8 cellular contexts compared by ENCODE assay signal in the genomic region with DNA sequence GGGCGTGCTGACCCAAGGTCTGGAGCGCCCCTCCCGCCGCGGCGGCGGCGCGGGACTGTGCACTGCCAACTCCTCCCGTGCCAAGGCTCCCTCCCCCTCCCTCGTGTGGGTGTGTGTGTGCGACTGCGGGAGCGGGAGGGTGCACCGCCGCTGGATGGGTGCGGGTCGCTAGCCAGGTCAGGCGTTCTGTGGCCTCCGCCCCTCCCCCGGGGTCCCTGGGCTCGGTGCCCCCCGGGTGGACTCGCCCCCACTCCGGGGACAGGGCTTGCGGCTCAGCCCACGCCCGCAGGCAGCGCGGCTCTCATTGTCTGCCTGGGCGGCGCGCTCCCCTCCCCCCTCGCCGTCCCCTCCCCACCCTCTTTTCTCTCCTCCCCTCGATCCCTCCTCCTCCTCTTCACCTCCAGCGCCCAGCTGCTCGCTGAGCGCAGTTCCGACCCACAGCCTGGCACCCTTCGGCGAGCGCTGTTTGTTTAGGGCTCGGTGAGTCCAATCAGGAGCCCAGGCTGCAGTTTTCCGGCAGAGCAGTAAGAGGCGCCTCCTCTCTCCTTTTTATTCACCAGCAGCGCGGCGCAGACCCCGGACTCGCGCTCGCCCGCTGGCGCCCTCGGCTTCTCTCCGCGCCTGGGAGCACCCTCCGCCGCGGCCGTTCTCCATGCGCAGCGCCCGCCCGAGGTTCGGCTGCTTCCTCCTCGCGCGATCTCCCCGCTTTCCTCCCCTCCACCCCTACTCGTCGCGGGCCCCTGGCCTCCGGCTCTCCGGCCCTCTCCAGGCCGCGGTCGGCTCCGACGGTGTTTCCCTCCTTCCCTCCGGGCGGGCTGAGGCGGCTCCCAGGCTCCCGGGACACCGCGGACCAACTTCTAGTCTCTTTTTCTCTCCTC. TPM values are rescaled to one million over a fixed set of nuclear protein-coding genes. Genes with fewer than 3 reads are reported as not detected.
DNase-seq lines count a peak whose midpoint lies in the region; ATAC-seq and TF ChIP-seq lines count a peak whose summit lies in the region.

A gene (plus strand): TSS at position 579 of the 878 bp plus-strand sequence. CDS start 1,556 bp downstream, outside the sequence.

- DNase-seq in DMS153 treated with DMSO at 0.1 percent for 48 hours (lab: John Stamatoyannopoulos, UW; ENCODE audit: unreplicated experiment), result peak; percentile 88
- DNase-seq in NCI-H748 (lab: John Stamatoyannopoulos, UW; ENCODE audit: unreplicated experiment), result peak; percentile 86
- no peak for DNase-seq in activated T-helper 2 cell treated with anti-CD3 and anti-CD28 coated beads, Interferon-gamma antibody, Interleukin-2, Interleukin-4, amounts not matched to agents 10 μg/mL and 5 μg/mL and 100 μg/mL, durations not matched to agents 14 hours and 24 hours and 36 hours (ENCODE audit: low spot score)
- DNase-seq in stimulated activated naive CD4-positive, alpha-beta T cell treated with Interleukin-2 at 50 U/mL for 16 hours (lab: John Stamatoyannopoulos, UW), result no peak

- peak within 1 kb of the TSS; percentile 74 for H3K4me3 Mint-ChIP-seq in activated T-helper 2 cell treated with anti-CD3 and anti-CD28 coated beads, Interferon-gamma antibody, Interleukin-2, Interleukin-4, amounts not matched to agents 10 μg/mL and 5 μg/mL and 100 μg/mL, durations not matched to agents 14 hours and 24 hours and 36 hours (ENCODE audit: low read depth)

- peak; percentile 70 for ATAC-seq in HG02759 (IDR thresholded peaks at IDR 0.05; ENCODE audit: unreplicated experiment)
- peak; percentile 75 for ATAC-seq in gastroesophageal sphincter
- no peak for ATAC-seq in GM18520 (IDR thresholded peaks at IDR 0.05; ENCODE audit: unreplicated experiment)

- H3K36me3 ChIP-seq in gastroesophageal sphincter (no peaks in the 10 kb centered on the region), neutrophil (no peaks in the 10 kb centered on the region)

- peaks cover 94% of the 10 kb centered on the region for H3K27me3 ChIP-seq in gastroesophageal sphincter
- peaks cover 100% of the 10 kb centered on the region for H3K27me3 ChIP-seq in neutrophil

- H3K4me1 Mint-ChIP-seq in activated T-helper 2 cell treated with anti-CD3 and anti-CD28 coated beads, Interferon-gamma antibody, Interleukin-2, Interleukin-4, amounts not matched to agents 10 μg/mL and 5 μg/mL and 100 μg/mL, durations not matched to agents 14 hours and 24 hours and 36 hours (ENCODE audit: low read depth), result peaks cover 12% of the 10 kb centered on the region

- intact Hi-C loops in activated T-helper 2 cell treated with anti-CD3 and anti-CD28 coated beads, Interferon-gamma antibody, Interleukin-2, Interleukin-4, amounts not matched to agents 10 μg/mL and 5 μg/mL and 100 μg/mL, durations not matched to agents 14 hours and 24 hours and 36 hours (cut with micrococcal nuclease), result loop anchor here (5.0 kb wide), 1 partner anchor 393 kb away; no protein-coding TSS in a partner anchor

- H3K9me3 ChIP-seq in gastroesophageal sphincter (no peaks in the 10 kb centered on the region), neutrophil (no peaks in the 10 kb centered on the region)

- H3K27me3 Mint-ChIP-seq in activated T-helper 2 cell treated with anti-CD3 and anti-CD28 coated beads, Interferon-gamma antibody, Interleukin-2, Interleukin-4, amounts not matched to agents 10 μg/mL and 5 μg/mL and 100 μg/mL, durations not matched to agents 14 hours and 24 hours and 36 hours (ENCODE audit: low read depth), result peaks cover 74% of the 10 kb centered on the region

- TF ChIP-seq POLR2A in gastroesophageal sphincter (IDR thresholded peaks at IDR 0.05), result peak; percentile 84 to 86

- H3K27ac ChIP-seq in gastroesophageal sphincter, result peak within 1 kb of the TSS; percentile 76 to 91 (median 86)
- H3K27ac ChIP-seq in neutrophil, result no peak within 1 kb of the TSS

- no peaks in the 10 kb centered on the region for H3K9me3 Mint-ChIP-seq in activated T-helper 2 cell treated with anti-CD3 and anti-CD28 coated beads, Interferon-gamma antibody, Interleukin-2, Interleukin-4, amounts not matched to agents 10 μg/mL and 5 μg/mL and 100 μg/mL, durations not matched to agents 14 hours and 24 hours and 36 hours

- H3K36me3 Mint-ChIP-seq in activated T-helper 2 cell treated with anti-CD3 and anti-CD28 coated beads, Interferon-gamma antibody, Interleukin-2, Interleukin-4, amounts not matched to agents 10 μg/mL and 5 μg/mL and 100 μg/mL, durations not matched to agents 14 hours and 24 hours and 36 hours (ENCODE audit: low read depth), result peaks cover 3% of the 10 kb centered on the region

- WGBS in gastroesophageal sphincter (ENCODE audit: low coverage in 1 of 2), 2 donors, result 0% methylated on average over 9 of the region's 87 CpGs; no CpG with 5 or more reads in 1 of the 2 donors

- TF ChIP-seq CTCF in gastroesophageal sphincter (IDR thresholded peaks at IDR 0.05), result peak in 3 of 4 experiments; percentile 45 to 74 (median 51)
- TF ChIP-seq CTCF in neutrophil (IDR thresholded peaks at IDR 0.05), result no peak

- TF ChIP-seq EP300 in gastroesophageal sphincter (IDR thresholded peaks at IDR 0.05), result no peak

- H3K4me1 ChIP-seq in gastroesophageal sphincter (peaks cover 0 to 82% (median 21%) of the 10 kb centered on the region in 3 donors), neutrophil (ENCODE audit: control insufficient read depth in 1 of 2, insufficient read depth in 1 of 2, low read depth in 1 of 2, low read length in 1 of 2) (peaks cover 18 to 26% of the 10 kb centered on the region in 2 experiments)

- H3K27ac Mint-ChIP-seq in activated T-helper 2 cell treated with anti-CD3 and anti-CD28 coated beads, Interferon-gamma antibody, Interleukin-2, Interleukin-4, amounts not matched to agents 10 μg/mL and 5 μg/mL and 100 μg/mL, durations not matched to agents 14 hours and 24 hours and 36 hours, result peak within 1 kb of the TSS; percentile 55

- peak within 1 kb of the TSS; percentile 73 to 82 for H3K4me3 ChIP-seq in gastroesophageal sphincter
- H3K4me3 ChIP-seq in neutrophil (ENCODE audit: low read depth in 1 of 2, low read length in 1 of 2), result peak within 1 kb of the TSS; percentile 42 to 53

RNA-seq across cellular contexts. Expression of the gene that starts here (rescaled TPM):
- not detected in 2 replicates for total RNA-seq in activated T-helper 2 cell treated with anti-CD3 and anti-CD28 coated beads, Interferon-gamma antibody, Interleukin-2, Interleukin-4, amounts not matched to agents 10 μg/mL and 5 μg/mL and 100 μg/mL, durations not matched to agents 14 hours and 24 hours and 36 hours
- 10 to 100 TPM in 1 of 4 donors, 1 to 10 TPM in 3; 7.5 to 12.4 (median 9.5) TPM for total RNA-seq in gastroesophageal sphincter

Comparison
In these comparisons a context has a peak if more than half of its experiments do, and no peak if none do; other contexts are left out.
1. DNase-seq: peak in DMS153 treated with DMSO at 0.1 percent for 48 hours (single experiment) and NCI-H748 (single experiment); none in activated T-helper 2 cell treated with anti-CD3 and anti-CD28 coated beads, Interferon-gamma antibody, Interleukin-2, Interleukin-4, amounts not matched to agents 10 μg/mL and 5 μg/mL and 100 μg/mL, durations not matched to agents 14 hours and 24 hours and 36 hours (single experiment) and stimulated activated naive CD4-positive, alpha-beta T cell treated with Interleukin-2 at 50 U/mL for 16 hours (single experiment).